11 cellular contexts compared by ENCODE assay signal in the genomic region with DNA sequence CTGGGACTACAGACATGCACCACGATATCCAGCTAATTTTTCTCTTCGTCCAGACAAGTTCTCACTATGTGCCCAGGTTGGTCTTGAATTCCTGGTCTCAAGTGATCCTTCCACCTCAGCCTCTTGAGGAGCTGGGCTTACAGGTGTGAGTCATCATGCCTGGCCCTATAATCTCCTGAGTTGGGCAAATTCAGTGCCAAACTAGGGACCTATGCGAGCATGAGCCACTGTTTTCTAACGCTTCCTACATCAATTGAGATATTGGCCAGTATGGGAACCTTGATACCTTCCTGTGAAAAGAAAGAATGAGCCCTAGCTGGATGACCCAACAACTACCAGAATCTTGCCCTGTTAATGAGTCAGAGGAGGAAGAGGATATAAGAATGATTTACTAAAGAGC.
"Had no signal": no experiment of that assay in that cellular context is flagged by ENCODE, and none has a peak within 500 bp of the region (broad histone marks: within the 10 kb centered on the region; RNA-seq: fewer than 3 reads in every experiment).

No MANE protein-coding gene starts in this region.

- ATAC-seq: activated CD8-positive, alpha-beta T cell treated with anti-CD3 and anti-CD28 coated beads, Interleukin-2, amount 10 ng/mL, durations not matched to agents 7 days and 5 days had no signal

- H3K9me3 ChIP-seq: colonic mucosa had no signal

- H3K36me3 ChIP-seq: colonic mucosa, WERI-Rb-1 had no signal

- H3K27ac ChIP-seq: colonic mucosa, WERI-Rb-1 had no signal

- H3K4me1 ChIP-seq: colonic mucosa had no signal

- H3K4me3 ChIP-seq: colonic mucosa had no signal

- H3K27me3 ChIP-seq: colonic mucosa had no signal

- DNase-seq: activated CD4-positive, alpha-beta T cell treated with anti-CD3 and anti-CD28 coated beads for 48 hours; activated CD8-positive, alpha-beta T cell treated with anti-CD3 and anti-CD28 coated beads, Interleukin-2, amount 10 ng/mL, durations not matched to agents 7 days and 5 days; activated naive CD4-positive, alpha-beta T cell treated with anti-CD3 and anti-CD28 coated beads for 36 hours; caudate nucleus; colonic mucosa; immature natural killer cell; nephron progenitor cell; stimulated activated CD4-positive, alpha-beta T cell treated with anti-CD3 and anti-CD28 coated beads, Interleukin-12 subunit alpha, Interleukin-12 subunit beta, amount 100 ng/mL, for 4 hours; stimulated activated naive CD4-positive, alpha-beta T cell treated with Interleukin-2 at 50 U/mL for 16 hours; T-helper 1 cell; WERI-Rb-1 had no signal
